Comparison of ENCODE assay signal across 8 cellular contexts in the genomic region with DNA sequence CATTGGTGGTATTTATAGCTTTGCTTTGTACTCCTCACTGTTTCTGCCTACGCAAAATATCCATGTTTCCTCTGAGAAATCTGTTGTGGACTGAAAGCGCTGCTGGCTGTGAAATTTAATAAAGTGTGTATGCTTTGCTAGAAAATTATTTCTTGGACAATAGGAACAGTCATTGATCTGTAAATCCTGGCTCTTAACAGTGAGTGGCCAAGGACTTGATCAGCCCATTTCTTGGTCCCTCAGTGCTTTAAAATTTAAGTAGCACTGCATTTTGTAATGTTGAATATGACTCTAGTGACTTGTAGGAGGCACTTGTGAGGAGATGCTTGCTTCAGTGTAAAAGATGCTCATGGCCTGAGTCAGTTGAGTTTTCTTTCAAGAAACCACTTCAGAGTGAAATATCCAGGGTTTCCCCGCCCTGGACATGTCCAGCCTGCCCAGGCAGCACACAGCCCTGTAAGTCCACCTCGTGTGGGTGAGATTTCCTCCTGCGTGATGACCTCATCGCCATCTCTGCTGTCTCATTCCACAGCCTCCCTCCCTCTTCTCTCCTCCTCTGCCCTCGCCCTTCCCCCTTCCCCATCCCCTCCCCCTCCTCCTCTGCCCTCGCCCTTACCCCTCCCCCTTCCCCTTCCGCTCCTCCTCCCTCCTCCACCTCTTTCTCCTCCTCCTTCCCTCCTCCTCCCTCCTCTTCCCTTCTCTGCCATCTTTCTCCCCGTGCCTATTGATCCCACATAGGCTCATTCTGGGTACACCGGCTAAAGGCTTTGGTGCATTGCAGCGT. TPM values are rescaled to one million over a fixed set of nuclear protein-coding genes. Genes with fewer than 3 reads are reported as not detected.
DNase-seq lines count a peak whose midpoint lies in the region; ATAC-seq and TF ChIP-seq lines count a peak whose summit lies in the region.

No MANE protein-coding gene starts in this region.

- peak overlapping the region; percentile 9 for H3K9ac ChIP-seq in iPS-18a (ENCODE audit: low read length)

- H3K27me3 Mint-ChIP-seq in activated CD4-positive, alpha-beta memory T cell treated with anti-CD3 and anti-CD28 coated beads for 36 hours, result no peaks in the 10 kb centered on the region
- H3K27me3 Mint-ChIP-seq in activated CD4-positive, alpha-beta memory T cell treated with anti-CD3 and anti-CD28 coated beads, Interleukin-2, amount 10 ng/mL, durations not matched to agents 7 days and 5 days, result no peaks in the 10 kb centered on the region
- no peaks in the 10 kb centered on the region for H3K27me3 Mint-ChIP-seq in CD8-positive, alpha-beta T cell (ENCODE audit: low read depth)

- H3K4me1 ChIP-seq in iPS-18a (ENCODE audit: control insufficient read depth, low read depth, low read length) (peaks cover 24% of the 10 kb centered on the region), thyroid gland (peaks cover 17 to 25% of the 10 kb centered on the region in 2 donors)
- peaks cover 32% of the 10 kb centered on the region for H3K4me1 ChIP-seq in CD8-positive, alpha-beta T cell (ENCODE audit: insufficient read depth, low read length)

- H3K27ac Mint-ChIP-seq in activated CD4-positive, alpha-beta memory T cell treated with anti-CD3 and anti-CD28 coated beads for 36 hours, result peak overlapping the region; percentile 66
- no peak overlapping the region for H3K27ac Mint-ChIP-seq in activated CD4-positive, alpha-beta memory T cell treated with anti-CD3 and anti-CD28 coated beads, Interleukin-2, amount 10 ng/mL, durations not matched to agents 7 days and 5 days
- no peak overlapping the region for H3K27ac Mint-ChIP-seq in CD8-positive, alpha-beta T cell

- H3K9me3 Mint-ChIP-seq in activated CD4-positive, alpha-beta memory T cell treated with anti-CD3 and anti-CD28 coated beads for 36 hours, result no peaks in the 10 kb centered on the region
- no peaks in the 10 kb centered on the region for H3K9me3 Mint-ChIP-seq in activated CD4-positive, alpha-beta memory T cell treated with anti-CD3 and anti-CD28 coated beads, Interleukin-2, amount 10 ng/mL, durations not matched to agents 7 days and 5 days
- H3K9me3 Mint-ChIP-seq in CD8-positive, alpha-beta T cell, result no peaks in the 10 kb centered on the region

- no peaks in the 10 kb centered on the region for H3K27me3 ChIP-seq in iPS-18a (ENCODE audit: control insufficient read depth, insufficient read depth, low read length)
- H3K27me3 ChIP-seq in thyroid gland, result no peaks in the 10 kb centered on the region
- peaks cover under 1% of the 10 kb centered on the region for H3K27me3 ChIP-seq in CD8-positive, alpha-beta T cell (ENCODE audit: insufficient read depth, low read length)

- H3K36me3 ChIP-seq in iPS-18a (ENCODE audit: control insufficient read depth, low read depth, low read length) (no peaks in the 10 kb centered on the region), thyroid gland (peaks cover 0 to 6% of the 10 kb centered on the region in 2 donors)
- H3K36me3 ChIP-seq in CD8-positive, alpha-beta T cell (ENCODE audit: insufficient read depth, low read length), result no peaks in the 10 kb centered on the region

- no peak for TF ChIP-seq POLR2A in thyroid gland (IDR thresholded peaks at IDR 0.05)

- H3K4me3 ChIP-seq in iPS-18a (ENCODE audit: low read length) (no peak overlapping the region), thyroid gland (replicated peaks in 1 of 3) (no peak overlapping the region)
- no peak overlapping the region for H3K4me3 ChIP-seq in CD8-positive, alpha-beta T cell (ENCODE audit: low read depth, low read length)

- H3K4me1 Mint-ChIP-seq in activated CD4-positive, alpha-beta memory T cell treated with anti-CD3 and anti-CD28 coated beads for 36 hours (ENCODE audit: low read depth), result peaks cover 49% of the 10 kb centered on the region
- H3K4me1 Mint-ChIP-seq in activated CD4-positive, alpha-beta memory T cell treated with anti-CD3 and anti-CD28 coated beads, Interleukin-2, amount 10 ng/mL, durations not matched to agents 7 days and 5 days, result peaks cover 39% of the 10 kb centered on the region
- H3K4me1 Mint-ChIP-seq in CD8-positive, alpha-beta T cell (ENCODE audit: low read depth), result peaks cover 47% of the 10 kb centered on the region

- 53 to 61% methylated on average over 12 of the region's 12 CpGs for WGBS in thyroid gland, 2 donors

- TF ChIP-seq CTCF in thyroid gland (IDR thresholded peaks at IDR 0.05), result no peak
- TF ChIP-seq CTCF in CD8-positive, alpha-beta T cell (IDR thresholded peaks at IDR 0.05), result no peak

- H3K27ac ChIP-seq in angular gyrus (ENCODE audit: low read depth, low read length), result peak overlapping the region; percentile 46
- no peak overlapping the region for H3K27ac ChIP-seq in iPS-18a (ENCODE audit: low read length)
- H3K27ac ChIP-seq in thyroid gland, result peak overlapping the region; percentile 47 to 71 (median 53)
- no peak overlapping the region for H3K27ac ChIP-seq in CD8-positive, alpha-beta T cell (ENCODE audit: low read depth, low read length)

- H3K9me3 ChIP-seq in iPS-18a (ENCODE audit: control insufficient read depth, low read depth, low read length) (no peaks in the 10 kb centered on the region), thyroid gland (no peaks in the 10 kb centered on the region)
- H3K9me3 ChIP-seq in CD8-positive, alpha-beta T cell (ENCODE audit: low read length), result no peaks in the 10 kb centered on the region

- ATAC-seq in CD8-positive, alpha-beta T cell, result no peak
- ATAC-seq in HG03460 (IDR thresholded peaks at IDR 0.05; ENCODE audit: unreplicated experiment), result no peak
- no peak for ATAC-seq in HG03175 (IDR thresholded peaks at IDR 0.05; ENCODE audit: unreplicated experiment)

- intact Hi-C loops in activated CD4-positive, alpha-beta memory T cell treated with anti-CD3 and anti-CD28 coated beads for 36 hours (cut with micrococcal nuclease), result no loop called here
- intact Hi-C loops in thyroid gland (cut with DNase I), result no loop called here
- intact Hi-C loops in CD8-positive, alpha-beta T cell (cut with DNase I, micrococcal nuclease), result no loop called here

- H3K36me3 Mint-ChIP-seq in activated CD4-positive, alpha-beta memory T cell treated with anti-CD3 and anti-CD28 coated beads for 36 hours, result peaks cover 26% of the 10 kb centered on the region
- H3K36me3 Mint-ChIP-seq in activated CD4-positive, alpha-beta memory T cell treated with anti-CD3 and anti-CD28 coated beads, Interleukin-2, amount 10 ng/mL, durations not matched to agents 7 days and 5 days (ENCODE audit: low read depth), result peaks cover 36% of the 10 kb centered on the region
- H3K36me3 Mint-ChIP-seq in CD8-positive, alpha-beta T cell, result peaks cover 40% of the 10 kb centered on the region

- POLR2A ChIA-PET in activated CD4-positive, alpha-beta memory T cell treated with anti-CD3 and anti-CD28 coated beads for 36 hours (lab: Charles Lee), result interaction anchor here (0.6 kb wide), 1 partner anchor 26 kb away, joined by 3 read pairs; no protein-coding TSS in a partner anchor
- POLR2A ChIA-PET in activated CD4-positive, alpha-beta memory T cell treated with anti-CD3 and anti-CD28 coated beads, Interleukin-2, amount 10 ng/mL, durations not matched to agents 7 days and 5 days (lab: Charles Lee), result no interaction called here
- POLR2A ChIA-PET in CD8-positive, alpha-beta T cell (lab: Charles Lee), result no interaction called here

- CTCF ChIA-PET in activated CD4-positive, alpha-beta memory T cell treated with anti-CD3 and anti-CD28 coated beads for 36 hours (lab: Charles Lee), result interaction anchor here (0.7 to 0.9 kb wide), 2 partner anchors 10 to 31 kb away, joined by 3 read pairs; no protein-coding TSS in a partner anchor
- CTCF ChIA-PET in activated CD4-positive, alpha-beta memory T cell treated with anti-CD3 and anti-CD28 coated beads, Interleukin-2, amount 10 ng/mL, durations not matched to agents 7 days and 5 days (lab: Charles Lee), result no interaction called here
- CTCF ChIA-PET in CD8-positive, alpha-beta T cell (lab: Charles Lee), result no interaction called here

- DNase-seq in activated CD4-positive, alpha-beta memory T cell treated with anti-CD3 and anti-CD28 coated beads for 36 hours, result peak; percentile 46
- DNase-seq in activated CD4-positive, alpha-beta memory T cell treated with anti-CD3 and anti-CD28 coated beads, Interleukin-2, amount 10 ng/mL, durations not matched to agents 7 days and 5 days, result no peak
- peak in 1 of 2 donors; percentile 26 for DNase-seq in thyroid gland
- DNase-seq in CD8-positive, alpha-beta T cell, result no peak

- H3K4me3 Mint-ChIP-seq in activated CD4-positive, alpha-beta memory T cell treated with anti-CD3 and anti-CD28 coated beads for 36 hours, result no peak overlapping the region
- no peak overlapping the region for H3K4me3 Mint-ChIP-seq in activated CD4-positive, alpha-beta memory T cell treated with anti-CD3 and anti-CD28 coated beads, Interleukin-2, amount 10 ng/mL, durations not matched to agents 7 days and 5 days
- no peak overlapping the region for H3K4me3 Mint-ChIP-seq in CD8-positive, alpha-beta T cell

RNA-seq across cellular contexts. Expression of a gene that starts 34.1 kb away (rescaled TPM):
- total RNA-seq in activated CD4-positive, alpha-beta memory T cell treated with anti-CD3 and anti-CD28 coated beads for 36 hours, result 10 to 100 TPM; 26.8 to 29.1 TPM
- 1 to 10 TPM; 2.8 to 3.1 TPM for total RNA-seq in activated CD4-positive, alpha-beta memory T cell treated with anti-CD3 and anti-CD28 coated beads, Interleukin-2, amount 10 ng/mL, durations not matched to agents 7 days and 5 days
- total RNA-seq in thyroid gland, result 10 to 100 TPM; 31.0 to 85.4 (median 61.2) TPM
- total RNA-seq in CD8-positive, alpha-beta T cell, result 1 to 10 TPM; 2.6 to 3.8 TPM

Comparison
In these comparisons a context has a peak if more than half of its experiments do, and no peak if none do; other contexts are left out.
1. RNA of a gene that starts 34.1 kb away (total RNA-seq): 31.0 to 85.4 TPM in thyroid gland and 26.8 to 29.1 TPM in activated CD4-positive, alpha-beta memory T cell treated with anti-CD3 and anti-CD28 coated beads for 36 hours; 2.6 to 3.8 TPM in CD8-positive, alpha-beta T cell and 2.8 to 3.1 TPM in activated CD4-positive, alpha-beta memory T cell treated with anti-CD3 and anti-CD28 coated beads, Interleukin-2, amount 10 ng/mL, durations not matched to agents 7 days and 5 days; every median in the first group is over 4 times any median in the second.
2. H3K27ac ChIP-seq: peak in angular gyrus (single experiment) and thyroid gland (3 of 3); none in iPS-18a (single experiment) and CD8-positive, alpha-beta T cell (single experiment).